Comparison of ENCODE assay signal across 14 cellular contexts in the genomic region with DNA sequence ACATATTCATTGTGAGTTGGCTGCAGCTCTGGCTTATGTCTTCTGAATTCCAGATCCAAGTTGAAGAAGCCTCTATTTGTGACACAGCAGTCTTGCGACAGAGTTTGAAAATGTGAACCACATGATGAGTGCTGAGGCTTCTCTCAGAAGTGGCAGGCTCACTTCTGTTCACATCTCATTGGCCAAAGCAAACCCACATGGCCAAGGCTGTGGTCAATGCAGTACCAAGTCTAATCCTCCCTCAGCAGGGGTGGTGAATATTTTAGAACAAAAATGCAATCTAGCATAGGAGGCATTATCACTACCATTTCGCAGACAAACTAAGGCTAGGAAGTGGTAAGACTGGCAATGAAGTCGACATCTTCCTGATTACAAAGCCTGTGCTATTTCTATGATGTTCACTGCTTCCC. TPM values are rescaled to one million over a fixed set of nuclear protein-coding genes. Genes with fewer than 3 reads are reported as not detected.
DNase-seq lines count a peak whose midpoint lies in the region; ATAC-seq and TF ChIP-seq lines count a peak whose summit lies in the region.
"Had no signal": no experiment of that assay in that cellular context is flagged by ENCODE, and none has a peak within 500 bp of the region (broad histone marks: within the 10 kb centered on the region; RNA-seq: fewer than 3 reads in every experiment).

No MANE protein-coding gene starts in this region.

- no peak overlapping the region for H3K27ac ChIP-seq in A673 (ENCODE audit: low read depth, low read length, poor library complexity, severe bottlenecking)
- no peak overlapping the region for H3K27ac ChIP-seq in right cardiac atrium (ENCODE audit: low read length)
- H3K27ac ChIP-seq: stomach had no signal

- 86% methylated on average over 3 of the region's 3 CpGs for WGBS in right cardiac atrium

- H3K27me3 Mint-ChIP-seq in Calu3 (ENCODE audit: unreplicated experiment), result no peaks in the 10 kb centered on the region

- CTCF ChIA-PET in A673 (lab: Charles Lee), result no interaction called here
- CTCF ChIA-PET in Calu3 (lab: Charles Lee), result no interaction called here

- BruUV-seq in A673 (replicated peaks; lab: Mats Ljungman, UMichigan) (no TSS peak), Calu3 (replicated peaks; lab: Mats Ljungman, UMichigan) (no TSS peak)

- intact Hi-C loops in A673 (cut with micrococcal nuclease; ENCODE audit: unreplicated experiment), result no loop called here
- intact Hi-C loops in right cardiac atrium (cut with DNase I), result no loop called here
- intact Hi-C loops in Calu3 (cut with micrococcal nuclease; ENCODE audit: unreplicated experiment), result no loop called here

- TF ChIP-seq CTCF in A673 (conservative IDR thresholded peaks at IDR 0.05; ENCODE audit: low read depth, low read length), result no peak
- no peak for TF ChIP-seq CTCF in Calu3 (IDR thresholded peaks at IDR 0.05; ENCODE audit: unreplicated experiment)

- no peaks in the 10 kb centered on the region for H3K9me3 Mint-ChIP-seq in Calu3 (ENCODE audit: low read depth, unreplicated experiment)
- H3K9me3 Mint-ChIP-seq: H9 had no signal

- ATAC-seq in right cardiac atrium (no peak), HG03571 (IDR thresholded peaks at IDR 0.05; ENCODE audit: unreplicated experiment) (no peak)

- H3K4me1 Mint-ChIP-seq in Calu3 (ENCODE audit: low read depth, unreplicated experiment), result peaks cover 1% of the 10 kb centered on the region
- H3K4me1 Mint-ChIP-seq: nephron progenitor cell had no signal

- H3K36me3 Mint-ChIP-seq in Calu3 (ENCODE audit: insufficient read depth, unreplicated experiment), result peaks cover 8% of the 10 kb centered on the region

- DNase-seq in A673 (ENCODE audit: low spot score), result peak; percentile 9
- DNase-seq in HCEC 1CT, result peak; percentile 84
- peak; percentile 65 for DNase-seq in SK-MEL-5 (ENCODE audit: low read depth, low spot score)
- DNase-seq in fibroblast of the conjunctiva (ENCODE audit: low read depth), result peak; percentile 20
- no peak for DNase-seq in right cardiac atrium
- no peak for DNase-seq in central memory CD4-positive, alpha-beta T cell
- DNase-seq in Calu3, result no peak
- DNase-seq: C1 segment of cervical spinal cord, H9, islet precursor cell, NCI-H748 treated with DMSO at 0.1 percent for 48 hours, nephron progenitor cell, stomach had no signal

- H3K36me3 ChIP-seq in A673 (ENCODE audit: insufficient read depth, low read length, poor library complexity, severe bottlenecking), result no peaks in the 10 kb centered on the region

- no peak overlapping the region for H3K4me3 Mint-ChIP-seq in Calu3 (ENCODE audit: low read depth, unreplicated experiment)
- H3K4me3 Mint-ChIP-seq: H9, nephron progenitor cell had no signal

- no peaks in the 10 kb centered on the region for H3K9me3 ChIP-seq in A673 (ENCODE audit: low read depth, low read length, poor library complexity, severe bottlenecking)
- no peaks in the 10 kb centered on the region for H3K9me3 ChIP-seq in right cardiac atrium (ENCODE audit: control insufficient read depth, low read length)
- H3K9me3 ChIP-seq: stomach had no signal

- in situ Hi-C loops in SK-MEL-5 (cut with HindIII; ENCODE audit: low pct_unique_long_range_greater_than_20kb, low sequenced_read_pairs), result no loop called here

- no peak overlapping the region for H3K27ac Mint-ChIP-seq in Calu3 (ENCODE audit: unreplicated experiment)
- H3K27ac Mint-ChIP-seq: H9, nephron progenitor cell had no signal

- POLR2A ChIA-PET in A673 (lab: Charles Lee; ENCODE audit: low non-redundant PET), result no interaction called here

- no peak overlapping the region for H3K4me3 ChIP-seq in A673 (ENCODE audit: low read depth, low read length, poor library complexity, severe bottlenecking)
- no peak overlapping the region for H3K4me3 ChIP-seq in right cardiac atrium (ENCODE audit: low read length)
- H3K4me3 ChIP-seq: stomach had no signal

- H3K27me3 ChIP-seq in A673 (replicated peaks; ENCODE audit: insufficient read depth, low read depth, low read length, poor library complexity) (no peaks in the 10 kb centered on the region), right cardiac atrium (ENCODE audit: control insufficient read depth, insufficient read depth) (no peaks in the 10 kb centered on the region)
- H3K27me3 ChIP-seq: stomach had no signal

- H3K4me1 ChIP-seq in A673 (ENCODE audit: insufficient read depth, low read length, poor library complexity, severe bottlenecking) (no peaks in the 10 kb centered on the region), right cardiac atrium (ENCODE audit: control insufficient read depth, insufficient read depth, low read length) (no peaks in the 10 kb centered on the region)

RNA-seq across cellular contexts. Expression of a gene that starts 45.2 kb away (rescaled TPM):
- 0.13 and 0.70 TPM in 2 replicates for total RNA-seq in A673 (2021)
- total RNA-seq in SK-MEL-5 (2014; rRNA removed; shearing (Covaris generic)), result not detected in 2 replicates
- polyA plus RNA-seq in SK-MEL-5 (2015; cell fraction: cytosol; rRNA removed), result 0.04 and 0.06 TPM in 2 replicates
- 0.03 and 0.04 TPM in 2 replicates for polyA plus RNA-seq in SK-MEL-5 (2015; cell fraction: nucleus; rRNA removed)
- total RNA-seq in right cardiac atrium, result under 1 TPM; 0.31 to 0.72 (median 0.46) TPM
- 0.09 TPM for polyA plus RNA-seq in right cardiac atrium
- 66.4 and 66.9 TPM in 2 replicates for total RNA-seq in Calu3 (2022)

Comparison
In these comparisons a context has a peak if more than half of its experiments do, and no peak if none do; other contexts are left out.
1. DNase-seq: peak in A673 (single experiment), HCEC 1CT (single experiment), SK-MEL-5 (single experiment) and fibroblast of the conjunctiva (single experiment); none in right cardiac atrium (0 of 3), central memory CD4-positive, alpha-beta T cell (single experiment) and Calu3 (single experiment).
2. RNA of a gene that starts 45.2 kb away (total RNA-seq): 66.4 to 66.9 TPM in Calu3; 0.31 to 0.72 TPM in right cardiac atrium, 0.13 to 0.70 TPM in A673 and not detected in SK-MEL-5; every median in the first group is over 10 times any median in the second.